ENCODE assay signal across 1 cellular context in the genomic region with DNA sequence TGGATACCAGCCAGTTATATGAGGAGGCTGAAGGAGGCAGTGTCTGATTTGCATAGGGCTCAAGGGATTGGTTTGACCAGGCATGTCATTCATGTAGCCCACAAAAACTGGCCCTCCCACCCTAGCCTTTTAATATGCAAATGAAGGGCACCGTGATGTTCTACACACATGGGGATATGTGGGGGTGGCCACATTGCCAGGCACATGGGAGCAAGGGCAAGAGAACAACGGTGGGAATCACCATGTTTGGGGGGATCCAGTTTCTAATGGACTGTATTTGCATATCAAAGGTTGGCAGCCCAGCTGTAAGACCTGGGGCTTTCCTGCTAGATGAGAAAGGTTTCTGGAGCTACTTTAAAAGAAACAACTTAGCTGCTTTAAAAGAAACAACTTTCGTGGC.
TF ChIP-seq lines count a peak whose summit lies in the region.

No MANE protein-coding gene starts in this region.

TF ChIP-seq in WTC11, 78 proteins besides CTCF, POLR2A, EP300 and RAD21 (continued from another document):
- TF ChIP-seq, protein P1, sequence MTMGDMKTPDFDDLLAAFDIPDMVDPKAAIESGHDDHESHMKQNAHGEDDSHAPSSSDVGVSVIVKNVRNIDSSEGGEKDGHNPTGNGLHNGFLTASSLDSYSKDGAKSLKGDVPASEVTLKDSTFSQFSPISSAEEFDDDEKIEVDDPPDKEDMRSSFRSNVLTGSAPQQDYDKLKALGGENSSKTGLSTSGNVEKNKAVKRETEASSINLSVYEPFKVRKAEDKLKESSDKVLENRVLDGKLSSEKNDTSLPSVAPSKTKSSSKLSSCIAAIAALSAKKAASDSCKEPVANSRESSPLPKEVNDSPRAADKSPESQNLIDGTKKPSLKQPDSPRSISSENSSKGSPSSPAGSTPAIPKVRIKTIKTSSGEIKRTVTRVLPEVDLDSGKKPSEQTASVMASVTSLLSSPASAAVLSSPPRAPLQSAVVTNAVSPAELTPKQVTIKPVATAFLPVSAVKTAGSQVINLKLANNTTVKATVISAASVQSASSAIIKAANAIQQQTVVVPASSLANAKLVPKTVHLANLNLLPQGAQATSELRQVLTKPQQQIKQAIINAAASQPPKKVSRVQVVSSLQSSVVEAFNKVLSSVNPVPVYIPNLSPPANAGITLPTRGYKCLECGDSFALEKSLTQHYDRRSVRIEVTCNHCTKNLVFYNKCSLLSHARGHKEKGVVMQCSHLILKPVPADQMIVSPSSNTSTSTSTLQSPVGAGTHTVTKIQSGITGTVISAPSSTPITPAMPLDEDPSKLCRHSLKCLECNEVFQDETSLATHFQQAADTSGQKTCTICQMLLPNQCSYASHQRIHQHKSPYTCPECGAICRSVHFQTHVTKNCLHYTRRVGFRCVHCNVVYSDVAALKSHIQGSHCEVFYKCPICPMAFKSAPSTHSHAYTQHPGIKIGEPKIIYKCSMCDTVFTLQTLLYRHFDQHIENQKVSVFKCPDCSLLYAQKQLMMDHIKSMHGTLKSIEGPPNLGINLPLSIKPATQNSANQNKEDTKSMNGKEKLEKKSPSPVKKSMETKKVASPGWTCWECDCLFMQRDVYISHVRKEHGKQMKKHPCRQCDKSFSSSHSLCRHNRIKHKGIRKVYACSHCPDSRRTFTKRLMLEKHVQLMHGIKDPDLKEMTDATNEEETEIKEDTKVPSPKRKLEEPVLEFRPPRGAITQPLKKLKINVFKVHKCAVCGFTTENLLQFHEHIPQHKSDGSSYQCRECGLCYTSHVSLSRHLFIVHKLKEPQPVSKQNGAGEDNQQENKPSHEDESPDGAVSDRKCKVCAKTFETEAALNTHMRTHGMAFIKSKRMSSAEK (CRISPR knock-in tag; IDR thresholded peaks at IDR 0.05; ENCODE audit: borderline replicate concordance), result 0 out of 2 replicates have a peak, but pooled peaks have one; percentile 44
- TF ChIP-seq TEAD1 (CRISPR knock-in tag; IDR thresholded peaks at IDR 0.05), result peak; percentile 68
- no peak for TF ChIP-seq GTF2I (CRISPR knock-in tag; conservative IDR thresholded peaks at IDR 0.05)
- TF ChIP-seq, protein P2, sequence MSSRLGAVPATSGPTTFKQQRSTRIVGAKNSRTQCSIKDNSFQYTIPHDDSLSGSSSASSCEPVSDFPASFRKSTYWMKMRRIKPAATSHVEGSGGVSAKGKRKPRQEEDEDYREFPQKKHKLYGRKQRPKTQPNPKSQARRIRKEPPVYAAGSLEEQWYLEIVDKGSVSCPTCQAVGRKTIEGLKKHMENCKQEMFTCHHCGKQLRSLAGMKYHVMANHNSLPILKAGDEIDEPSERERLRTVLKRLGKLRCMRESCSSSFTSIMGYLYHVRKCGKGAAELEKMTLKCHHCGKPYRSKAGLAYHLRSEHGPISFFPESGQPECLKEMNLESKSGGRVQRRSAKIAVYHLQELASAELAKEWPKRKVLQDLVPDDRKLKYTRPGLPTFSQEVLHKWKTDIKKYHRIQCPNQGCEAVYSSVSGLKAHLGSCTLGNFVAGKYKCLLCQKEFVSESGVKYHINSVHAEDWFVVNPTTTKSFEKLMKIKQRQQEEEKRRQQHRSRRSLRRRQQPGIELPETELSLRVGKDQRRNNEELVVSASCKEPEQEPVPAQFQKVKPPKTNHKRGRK (CRISPR knock-in tag; IDR thresholded peaks at IDR 0.05; ENCODE audit: borderline replicate concordance), result no peak
- TF ChIP-seq SP1 (CRISPR knock-in tag; conservative IDR thresholded peaks at IDR 0.05), result peak; percentile 55; the same call in 1 of the 2 replicates
- peak; percentile 67 for TF ChIP-seq FOXK1 (CRISPR knock-in tag; IDR thresholded peaks at IDR 0.05)
- 0 out of 2 replicates have a peak, but pooled peaks have one; percentile 49 for TF ChIP-seq SMAD3 (CRISPR knock-in tag; IDR thresholded peaks at IDR 0.05; ENCODE audit: borderline replicate concordance)
- no peak for TF ChIP-seq GABPB1 (CRISPR knock-in tag; IDR thresholded peaks at IDR 0.05)
- TF ChIP-seq, protein P3, sequence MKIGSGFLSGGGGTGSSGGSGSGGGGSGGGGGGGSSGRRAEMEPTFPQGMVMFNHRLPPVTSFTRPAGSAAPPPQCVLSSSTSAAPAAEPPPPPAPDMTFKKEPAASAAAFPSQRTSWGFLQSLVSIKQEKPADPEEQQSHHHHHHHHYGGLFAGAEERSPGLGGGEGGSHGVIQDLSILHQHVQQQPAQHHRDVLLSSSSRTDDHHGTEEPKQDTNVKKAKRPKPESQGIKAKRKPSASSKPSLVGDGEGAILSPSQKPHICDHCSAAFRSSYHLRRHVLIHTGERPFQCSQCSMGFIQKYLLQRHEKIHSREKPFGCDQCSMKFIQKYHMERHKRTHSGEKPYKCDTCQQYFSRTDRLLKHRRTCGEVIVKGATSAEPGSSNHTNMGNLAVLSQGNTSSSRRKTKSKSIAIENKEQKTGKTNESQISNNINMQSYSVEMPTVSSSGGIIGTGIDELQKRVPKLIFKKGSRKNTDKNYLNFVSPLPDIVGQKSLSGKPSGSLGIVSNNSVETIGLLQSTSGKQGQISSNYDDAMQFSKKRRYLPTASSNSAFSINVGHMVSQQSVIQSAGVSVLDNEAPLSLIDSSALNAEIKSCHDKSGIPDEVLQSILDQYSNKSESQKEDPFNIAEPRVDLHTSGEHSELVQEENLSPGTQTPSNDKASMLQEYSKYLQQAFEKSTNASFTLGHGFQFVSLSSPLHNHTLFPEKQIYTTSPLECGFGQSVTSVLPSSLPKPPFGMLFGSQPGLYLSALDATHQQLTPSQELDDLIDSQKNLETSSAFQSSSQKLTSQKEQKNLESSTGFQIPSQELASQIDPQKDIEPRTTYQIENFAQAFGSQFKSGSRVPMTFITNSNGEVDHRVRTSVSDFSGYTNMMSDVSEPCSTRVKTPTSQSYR (CRISPR knock-in tag; IDR thresholded peaks at IDR 0.05), result peak; percentile 38; the same call in 1 of the 2 replicates
- TF ChIP-seq, protein P4, sequence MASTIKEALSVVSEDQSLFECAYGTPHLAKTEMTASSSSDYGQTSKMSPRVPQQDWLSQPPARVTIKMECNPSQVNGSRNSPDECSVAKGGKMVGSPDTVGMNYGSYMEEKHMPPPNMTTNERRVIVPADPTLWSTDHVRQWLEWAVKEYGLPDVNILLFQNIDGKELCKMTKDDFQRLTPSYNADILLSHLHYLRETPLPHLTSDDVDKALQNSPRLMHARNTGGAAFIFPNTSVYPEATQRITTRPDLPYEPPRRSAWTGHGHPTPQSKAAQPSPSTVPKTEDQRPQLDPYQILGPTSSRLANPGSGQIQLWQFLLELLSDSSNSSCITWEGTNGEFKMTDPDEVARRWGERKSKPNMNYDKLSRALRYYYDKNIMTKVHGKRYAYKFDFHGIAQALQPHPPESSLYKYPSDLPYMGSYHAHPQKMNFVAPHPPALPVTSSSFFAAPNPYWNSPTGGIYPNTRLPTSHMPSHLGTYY (CRISPR knock-in tag; IDR thresholded peaks at IDR 0.05), result no peak
- no peak for TF ChIP-seq ZNF396 (CRISPR knock-in tag; IDR thresholded peaks at IDR 0.05; ENCODE audit: borderline replicate concordance)
- no peak for TF ChIP-seq PRRX2 (CRISPR knock-in tag; IDR thresholded peaks at IDR 0.05)
- TF ChIP-seq, protein P5, sequence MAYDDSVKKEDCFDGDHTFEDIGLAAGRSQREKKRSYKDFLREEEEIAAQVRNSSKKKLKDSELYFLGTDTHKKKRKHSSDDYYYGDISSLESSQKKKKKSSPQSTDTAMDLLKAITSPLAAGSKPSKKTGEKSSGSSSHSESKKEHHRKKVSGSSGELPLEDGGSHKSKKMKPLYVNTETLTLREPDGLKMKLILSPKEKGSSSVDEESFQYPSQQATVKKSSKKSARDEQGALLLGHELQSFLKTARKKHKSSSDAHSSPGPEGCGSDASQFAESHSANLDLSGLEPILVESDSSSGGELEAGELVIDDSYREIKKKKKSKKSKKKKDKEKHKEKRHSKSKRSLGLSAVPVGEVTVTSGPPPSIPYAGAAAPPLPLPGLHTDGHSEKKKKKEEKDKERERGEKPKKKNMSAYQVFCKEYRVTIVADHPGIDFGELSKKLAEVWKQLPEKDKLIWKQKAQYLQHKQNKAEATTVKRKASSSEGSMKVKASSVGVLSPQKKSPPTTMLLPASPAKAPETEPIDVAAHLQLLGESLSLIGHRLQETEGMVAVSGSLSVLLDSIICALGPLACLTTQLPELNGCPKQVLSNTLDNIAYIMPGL (CRISPR knock-in tag; IDR thresholded peaks at IDR 0.05), result no peak
